1 cellular context compared by ENCODE assay signal in the genomic region with DNA sequence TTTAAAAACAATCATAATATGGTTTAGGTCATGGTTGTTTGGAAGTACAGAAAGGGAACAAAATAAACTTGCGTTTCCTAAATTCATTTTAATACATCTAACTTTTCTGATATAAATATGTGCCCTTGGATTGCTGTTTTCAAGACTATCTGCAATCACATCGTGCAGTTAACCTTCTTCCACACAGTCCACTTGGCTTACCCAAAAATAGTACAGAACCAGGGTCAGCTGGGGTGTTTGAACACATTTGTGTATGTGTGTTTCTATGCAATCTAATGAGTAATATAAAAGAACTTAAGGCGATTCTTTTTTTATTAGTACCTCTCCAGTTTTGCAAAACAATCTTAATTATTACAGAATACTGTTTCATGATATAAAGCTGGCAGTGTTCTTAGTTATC.
TF ChIP-seq lines count a peak whose summit lies in the region.

No MANE protein-coding gene starts in this region.

TF ChIP-seq in WTC11, 78 proteins besides CTCF, POLR2A, EP300 and RAD21 (continued from another document):
- TF ChIP-seq, protein P1, sequence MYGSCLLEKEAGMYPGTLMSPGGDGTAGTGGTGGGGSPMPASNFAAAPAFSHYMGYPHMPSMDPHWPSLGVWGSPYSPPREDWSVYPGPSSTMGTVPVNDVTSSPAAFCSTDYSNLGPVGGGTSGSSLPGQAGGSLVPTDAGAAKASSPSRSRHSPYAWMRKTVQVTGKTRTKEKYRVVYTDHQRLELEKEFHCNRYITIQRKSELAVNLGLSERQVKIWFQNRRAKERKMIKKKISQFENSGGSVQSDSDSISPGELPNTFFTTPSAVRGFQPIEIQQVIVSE (CRISPR knock-in tag; IDR thresholded peaks at IDR 0.05; ENCODE audit: borderline replicate concordance): no peak
- TF ChIP-seq, protein P2, sequence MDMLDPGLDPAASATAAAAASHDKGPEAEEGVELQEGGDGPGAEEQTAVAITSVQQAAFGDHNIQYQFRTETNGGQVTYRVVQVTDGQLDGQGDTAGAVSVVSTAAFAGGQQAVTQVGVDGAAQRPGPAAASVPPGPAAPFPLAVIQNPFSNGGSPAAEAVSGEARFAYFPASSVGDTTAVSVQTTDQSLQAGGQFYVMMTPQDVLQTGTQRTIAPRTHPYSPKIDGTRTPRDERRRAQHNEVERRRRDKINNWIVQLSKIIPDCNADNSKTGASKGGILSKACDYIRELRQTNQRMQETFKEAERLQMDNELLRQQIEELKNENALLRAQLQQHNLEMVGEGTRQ (CRISPR knock-in tag; IDR thresholded peaks at IDR 0.05): no peak
- no peak for TF ChIP-seq NFATC4 (CRISPR knock-in tag; IDR thresholded peaks at IDR 0.05)
- TF ChIP-seq NFYB (CRISPR knock-in tag; conservative IDR thresholded peaks at IDR 0.05; ENCODE audit: low read depth): no peak
- TF ChIP-seq, protein P3, sequence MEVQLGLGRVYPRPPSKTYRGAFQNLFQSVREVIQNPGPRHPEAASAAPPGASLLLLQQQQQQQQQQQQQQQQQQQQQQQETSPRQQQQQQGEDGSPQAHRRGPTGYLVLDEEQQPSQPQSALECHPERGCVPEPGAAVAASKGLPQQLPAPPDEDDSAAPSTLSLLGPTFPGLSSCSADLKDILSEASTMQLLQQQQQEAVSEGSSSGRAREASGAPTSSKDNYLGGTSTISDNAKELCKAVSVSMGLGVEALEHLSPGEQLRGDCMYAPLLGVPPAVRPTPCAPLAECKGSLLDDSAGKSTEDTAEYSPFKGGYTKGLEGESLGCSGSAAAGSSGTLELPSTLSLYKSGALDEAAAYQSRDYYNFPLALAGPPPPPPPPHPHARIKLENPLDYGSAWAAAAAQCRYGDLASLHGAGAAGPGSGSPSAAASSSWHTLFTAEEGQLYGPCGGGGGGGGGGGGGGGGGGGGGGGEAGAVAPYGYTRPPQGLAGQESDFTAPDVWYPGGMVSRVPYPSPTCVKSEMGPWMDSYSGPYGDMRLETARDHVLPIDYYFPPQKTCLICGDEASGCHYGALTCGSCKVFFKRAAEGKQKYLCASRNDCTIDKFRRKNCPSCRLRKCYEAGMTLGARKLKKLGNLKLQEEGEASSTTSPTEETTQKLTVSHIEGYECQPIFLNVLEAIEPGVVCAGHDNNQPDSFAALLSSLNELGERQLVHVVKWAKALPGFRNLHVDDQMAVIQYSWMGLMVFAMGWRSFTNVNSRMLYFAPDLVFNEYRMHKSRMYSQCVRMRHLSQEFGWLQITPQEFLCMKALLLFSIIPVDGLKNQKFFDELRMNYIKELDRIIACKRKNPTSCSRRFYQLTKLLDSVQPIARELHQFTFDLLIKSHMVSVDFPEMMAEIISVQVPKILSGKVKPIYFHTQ (CRISPR knock-in tag; IDR thresholded peaks at IDR 0.05): no peak
- no peak for TF ChIP-seq HMGA2 (CRISPR knock-in tag; IDR thresholded peaks at IDR 0.05)
- TF ChIP-seq MXD4 (CRISPR knock-in tag; IDR thresholded peaks at IDR 0.05; ENCODE audit: borderline replicate concordance): no peak
- TF ChIP-seq, protein P4, sequence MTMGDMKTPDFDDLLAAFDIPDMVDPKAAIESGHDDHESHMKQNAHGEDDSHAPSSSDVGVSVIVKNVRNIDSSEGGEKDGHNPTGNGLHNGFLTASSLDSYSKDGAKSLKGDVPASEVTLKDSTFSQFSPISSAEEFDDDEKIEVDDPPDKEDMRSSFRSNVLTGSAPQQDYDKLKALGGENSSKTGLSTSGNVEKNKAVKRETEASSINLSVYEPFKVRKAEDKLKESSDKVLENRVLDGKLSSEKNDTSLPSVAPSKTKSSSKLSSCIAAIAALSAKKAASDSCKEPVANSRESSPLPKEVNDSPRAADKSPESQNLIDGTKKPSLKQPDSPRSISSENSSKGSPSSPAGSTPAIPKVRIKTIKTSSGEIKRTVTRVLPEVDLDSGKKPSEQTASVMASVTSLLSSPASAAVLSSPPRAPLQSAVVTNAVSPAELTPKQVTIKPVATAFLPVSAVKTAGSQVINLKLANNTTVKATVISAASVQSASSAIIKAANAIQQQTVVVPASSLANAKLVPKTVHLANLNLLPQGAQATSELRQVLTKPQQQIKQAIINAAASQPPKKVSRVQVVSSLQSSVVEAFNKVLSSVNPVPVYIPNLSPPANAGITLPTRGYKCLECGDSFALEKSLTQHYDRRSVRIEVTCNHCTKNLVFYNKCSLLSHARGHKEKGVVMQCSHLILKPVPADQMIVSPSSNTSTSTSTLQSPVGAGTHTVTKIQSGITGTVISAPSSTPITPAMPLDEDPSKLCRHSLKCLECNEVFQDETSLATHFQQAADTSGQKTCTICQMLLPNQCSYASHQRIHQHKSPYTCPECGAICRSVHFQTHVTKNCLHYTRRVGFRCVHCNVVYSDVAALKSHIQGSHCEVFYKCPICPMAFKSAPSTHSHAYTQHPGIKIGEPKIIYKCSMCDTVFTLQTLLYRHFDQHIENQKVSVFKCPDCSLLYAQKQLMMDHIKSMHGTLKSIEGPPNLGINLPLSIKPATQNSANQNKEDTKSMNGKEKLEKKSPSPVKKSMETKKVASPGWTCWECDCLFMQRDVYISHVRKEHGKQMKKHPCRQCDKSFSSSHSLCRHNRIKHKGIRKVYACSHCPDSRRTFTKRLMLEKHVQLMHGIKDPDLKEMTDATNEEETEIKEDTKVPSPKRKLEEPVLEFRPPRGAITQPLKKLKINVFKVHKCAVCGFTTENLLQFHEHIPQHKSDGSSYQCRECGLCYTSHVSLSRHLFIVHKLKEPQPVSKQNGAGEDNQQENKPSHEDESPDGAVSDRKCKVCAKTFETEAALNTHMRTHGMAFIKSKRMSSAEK (CRISPR knock-in tag; IDR thresholded peaks at IDR 0.05; ENCODE audit: borderline replicate concordance): no peak
- no peak for TF ChIP-seq EMX1 (CRISPR knock-in tag; IDR thresholded peaks at IDR 0.05)
- TF ChIP-seq, protein P5, sequence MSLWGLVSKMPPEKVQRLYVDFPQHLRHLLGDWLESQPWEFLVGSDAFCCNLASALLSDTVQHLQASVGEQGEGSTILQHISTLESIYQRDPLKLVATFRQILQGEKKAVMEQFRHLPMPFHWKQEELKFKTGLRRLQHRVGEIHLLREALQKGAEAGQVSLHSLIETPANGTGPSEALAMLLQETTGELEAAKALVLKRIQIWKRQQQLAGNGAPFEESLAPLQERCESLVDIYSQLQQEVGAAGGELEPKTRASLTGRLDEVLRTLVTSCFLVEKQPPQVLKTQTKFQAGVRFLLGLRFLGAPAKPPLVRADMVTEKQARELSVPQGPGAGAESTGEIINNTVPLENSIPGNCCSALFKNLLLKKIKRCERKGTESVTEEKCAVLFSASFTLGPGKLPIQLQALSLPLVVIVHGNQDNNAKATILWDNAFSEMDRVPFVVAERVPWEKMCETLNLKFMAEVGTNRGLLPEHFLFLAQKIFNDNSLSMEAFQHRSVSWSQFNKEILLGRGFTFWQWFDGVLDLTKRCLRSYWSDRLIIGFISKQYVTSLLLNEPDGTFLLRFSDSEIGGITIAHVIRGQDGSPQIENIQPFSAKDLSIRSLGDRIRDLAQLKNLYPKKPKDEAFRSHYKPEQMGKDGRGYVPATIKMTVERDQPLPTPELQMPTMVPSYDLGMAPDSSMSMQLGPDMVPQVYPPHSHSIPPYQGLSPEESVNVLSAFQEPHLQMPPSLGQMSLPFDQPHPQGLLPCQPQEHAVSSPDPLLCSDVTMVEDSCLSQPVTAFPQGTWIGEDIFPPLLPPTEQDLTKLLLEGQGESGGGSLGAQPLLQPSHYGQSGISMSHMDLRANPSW (CRISPR knock-in tag; conservative IDR thresholded peaks at IDR 0.05; ENCODE audit: low read depth): no peak
- TF ChIP-seq RELA (CRISPR knock-in tag; IDR thresholded peaks at IDR 0.05; ENCODE audit: borderline replicate concordance): no peak
- TF ChIP-seq JAZF1 (CRISPR knock-in tag; IDR thresholded peaks at IDR 0.05): no peak
- no peak for TF ChIP-seq ZNF263 (CRISPR knock-in tag; IDR thresholded peaks at IDR 0.05; ENCODE audit: low read depth)
- TF ChIP-seq, protein P6, sequence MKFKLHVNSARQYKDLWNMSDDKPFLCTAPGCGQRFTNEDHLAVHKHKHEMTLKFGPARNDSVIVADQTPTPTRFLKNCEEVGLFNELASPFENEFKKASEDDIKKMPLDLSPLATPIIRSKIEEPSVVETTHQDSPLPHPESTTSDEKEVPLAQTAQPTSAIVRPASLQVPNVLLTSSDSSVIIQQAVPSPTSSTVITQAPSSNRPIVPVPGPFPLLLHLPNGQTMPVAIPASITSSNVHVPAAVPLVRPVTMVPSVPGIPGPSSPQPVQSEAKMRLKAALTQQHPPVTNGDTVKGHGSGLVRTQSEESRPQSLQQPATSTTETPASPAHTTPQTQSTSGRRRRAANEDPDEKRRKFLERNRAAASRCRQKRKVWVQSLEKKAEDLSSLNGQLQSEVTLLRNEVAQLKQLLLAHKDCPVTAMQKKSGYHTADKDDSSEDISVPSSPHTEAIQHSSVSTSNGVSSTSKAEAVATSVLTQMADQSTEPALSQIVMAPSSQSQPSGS (CRISPR knock-in tag; IDR thresholded peaks at IDR 0.05; ENCODE audit: borderline replicate concordance, low read depth): no peak
- TF ChIP-seq ZNF416 (CRISPR knock-in tag; IDR thresholded peaks at IDR 0.05): no peak
- TF ChIP-seq, protein P7, sequence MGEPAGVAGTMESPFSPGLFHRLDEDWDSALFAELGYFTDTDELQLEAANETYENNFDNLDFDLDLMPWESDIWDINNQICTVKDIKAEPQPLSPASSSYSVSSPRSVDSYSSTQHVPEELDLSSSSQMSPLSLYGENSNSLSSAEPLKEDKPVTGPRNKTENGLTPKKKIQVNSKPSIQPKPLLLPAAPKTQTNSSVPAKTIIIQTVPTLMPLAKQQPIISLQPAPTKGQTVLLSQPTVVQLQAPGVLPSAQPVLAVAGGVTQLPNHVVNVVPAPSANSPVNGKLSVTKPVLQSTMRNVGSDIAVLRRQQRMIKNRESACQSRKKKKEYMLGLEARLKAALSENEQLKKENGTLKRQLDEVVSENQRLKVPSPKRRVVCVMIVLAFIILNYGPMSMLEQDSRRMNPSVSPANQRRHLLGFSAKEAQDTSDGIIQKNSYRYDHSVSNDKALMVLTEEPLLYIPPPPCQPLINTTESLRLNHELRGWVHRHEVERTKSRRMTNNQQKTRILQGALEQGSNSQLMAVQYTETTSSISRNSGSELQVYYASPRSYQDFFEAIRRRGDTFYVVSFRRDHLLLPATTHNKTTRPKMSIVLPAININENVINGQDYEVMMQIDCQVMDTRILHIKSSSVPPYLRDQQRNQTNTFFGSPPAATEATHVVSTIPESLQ (CRISPR knock-in tag; IDR thresholded peaks at IDR 0.05): no peak
TF ChIP-seq in WTC11: peak in this region for 0.
